9 cellular contexts compared by ENCODE assay signal in genomic region chr22:44329179-44329796, GRCh38. TPM values are rescaled to one million over a fixed set of nuclear protein-coding genes. Genes with fewer than 3 reads are reported as not detected.
DNase-seq lines count a peak whose midpoint lies in the region; ATAC-seq, FAIRE-seq and TF ChIP-seq lines count a peak whose summit lies in the region.
"Had no signal": no experiment of that assay in that cellular context is flagged by ENCODE, and none has a peak within 500 bp of the region (broad histone marks: within the 10 kb centered on the region; RNA-seq: fewer than 3 reads in every experiment).

No MANE protein-coding gene starts in this region.

- no peak overlapping the region for H3K14ac ChIP-seq in H9 (ENCODE audit: insufficient read depth, low read length)

- H3K27me3 Mint-ChIP-seq in H9 (ENCODE audit: low read depth) = peaks cover 42% of the 10 kb centered on the region

- no peak overlapping the region for H3K4me2 ChIP-seq in H9 (ENCODE audit: insufficient read depth, insufficient read length, low read length)

- FAIRE-seq in GM12891 (lab: Jason Lieb, UNC) = peak; percentile 89

- H3K9ac ChIP-seq in H9 (ENCODE audit: extremely low read depth, insufficient read length, low read length) = no peak overlapping the region
- H3K9ac ChIP-seq: parathyroid adenoma had no signal

- no peak overlapping the region for H3K27ac ChIP-seq in H9 (ENCODE audit: insufficient read length, low read depth, low read length)
- H3K27ac ChIP-seq: parathyroid adenoma had no signal

- no peak overlapping the region for H4K8ac ChIP-seq in H9 (replicated peaks; ENCODE audit: insufficient read length, low read depth, low read length)

- peak overlapping the region in 1 of 2 experiments; percentile 52; a peak in 1 of 5 replicates for H3K4me3 Mint-ChIP-seq in H9

- no peak overlapping the region for H3T11ph ChIP-seq in H9 (ENCODE audit: low read length)

- no peak for TF ChIP-seq POLR2A in GM12891 (IDR thresholded peaks at IDR 0.05; ENCODE audit: low read depth, low read length)

- peak overlapping the region in 1 of 3 experiments; percentile 46; a peak in 1 of 7 replicates for H3K27ac Mint-ChIP-seq in H9

- ATAC-seq in GM21529 (IDR thresholded peaks at IDR 0.05; ENCODE audit: unreplicated experiment) (peak; percentile 87), HG03108 (IDR thresholded peaks at IDR 0.05; ENCODE audit: unreplicated experiment) (no peak)

- H2BK20ac ChIP-seq in H9 (ENCODE audit: low read depth, low read length, poor library complexity, severe bottlenecking) = no peak overlapping the region

- no peaks in the 10 kb centered on the region; the same call in 1 of the 2 replicates for H3K4me1 ChIP-seq in H9 (ENCODE audit: insufficient read depth, low read length)
- H3K4me1 ChIP-seq: parathyroid adenoma had no signal

- no peak for TF ChIP-seq CTCF in H9 (conservative IDR thresholded peaks at IDR 0.05)

- H2AFZ ChIP-seq in H9 (ENCODE audit: low read length) = no peak overlapping the region
- H2AFZ ChIP-seq: parathyroid adenoma had no signal

- no peak overlapping the region for H2BK120ac ChIP-seq in H9 (ENCODE audit: low read depth, low read length, poor library complexity, severe bottlenecking)

- H3K4ac ChIP-seq in H9 (ENCODE audit: low read depth, low read length) = no peak overlapping the region

- no peak overlapping the region for H4K5ac ChIP-seq in H9 (ENCODE audit: insufficient read length, low read depth, low read length)

- no peak overlapping the region for H2AK5ac ChIP-seq in H9 (ENCODE audit: insufficient read length, low read length)

- no peak overlapping the region for H2BK12ac ChIP-seq in H9 (ENCODE audit: insufficient read length, low read depth, low read length)

- H3K56ac ChIP-seq in H9 (ENCODE audit: insufficient read length, low read depth, low read length) = no peak overlapping the region

- H3K9me3 ChIP-seq in H9 (ENCODE audit: control insufficient read depth, low read depth, low read length) = no peaks in the 10 kb centered on the region

- H3K18ac ChIP-seq in H9 (ENCODE audit: insufficient read length, low read depth, low read length) = no peak overlapping the region

- no peaks in the 10 kb centered on the region for H3K79me1 ChIP-seq in H9 (ENCODE audit: insufficient read depth, low read depth, low read length, poor library complexity, severe bottlenecking)

- H3K79me2 ChIP-seq in H9 (ENCODE audit: insufficient read depth, low read length) = no peaks in the 10 kb centered on the region
- H3K79me2 ChIP-seq: parathyroid adenoma had no signal

- H4K20me1 ChIP-seq in H9 (ENCODE audit: control insufficient read depth, insufficient read depth, insufficient read length) = no peaks in the 10 kb centered on the region

- H3K9me3 Mint-ChIP-seq in H9 = no peaks in the 10 kb centered on the region

- H3K23me2 ChIP-seq in H9 (ENCODE audit: insufficient read length, low read depth, low read length, poor library complexity, severe bottlenecking) = peaks cover 10% of the 10 kb centered on the region

- no peak overlapping the region for H3K23ac ChIP-seq in H9 (ENCODE audit: insufficient read length, low read depth, low read length)

- WGBS in H9 (ENCODE audit: extremely low coverage, insufficient read length, low lambda C conversion rate) = no CpG with 5 or more reads among the region's 17 CpGs

- DNase-seq in GM12891 (ENCODE audit: insufficient read length, low spot score) (peak; percentile 82), NCI-H2029 treated with DMSO at 0.1 percent for 48 hours (lab: John Stamatoyannopoulos, UW) (peak; percentile 42), kidney tubule cell (ENCODE audit: low spot score) (peak; percentile 28), mesenteric fat pad (ENCODE audit: low spot score) (no peak), H9 (no peak), dedifferentiated amniotic fluid mesenchymal stem cell (ENCODE audit: extremely low spot score) (no peak)

- peaks cover 18 to 39% of the 10 kb centered on the region in 2 experiments for H3K4me1 Mint-ChIP-seq in H9

- no peak overlapping the region for H2BK15ac ChIP-seq in H9 (ENCODE audit: low read depth, low read length)

- no peak overlapping the region for H4K91ac ChIP-seq in H9 (ENCODE audit: insufficient read length, low read depth, low read length)

- peaks cover 11% of the 10 kb centered on the region; the same call in 1 of the 2 replicates for H3K27me3 ChIP-seq in H9 (ENCODE audit: insufficient read depth, low read length)

- H2BK5ac ChIP-seq in H9 (ENCODE audit: insufficient read length, low read length) = no peak overlapping the region

- H3K36me3 Mint-ChIP-seq in H9 (ENCODE audit: insufficient read depth in 1 of 3, low read depth in 3 of 3) = no peaks in the 10 kb centered on the region

TF ChIP-seq in GM12891, 5 proteins besides CTCF, POLR2A, EP300 and RAD21:
- no peak for TF ChIP-seq TAF1 (IDR thresholded peaks at IDR 0.05; ENCODE audit: low read depth, low read length)
- TF ChIP-seq PAX5 (IDR thresholded peaks at IDR 0.05; ENCODE audit: insufficient read depth, low read length, severe bottlenecking) = no peak
- no peak for TF ChIP-seq POU2F2 (IDR thresholded peaks at IDR 0.05; ENCODE audit: low read depth, low read length)
- TF ChIP-seq POLR2AphosphoS5 (IDR thresholded peaks at IDR 0.05; ENCODE audit: low read depth, low read length) = no peak
- no peak for TF ChIP-seq SPI1 (IDR thresholded peaks at IDR 0.05; ENCODE audit: low read depth, low read length)

RNA-seq across cellular contexts. Expression of gene SHISAL1, which starts 16.5 kb away (rescaled TPM):
- not detected for polyA plus RNA-seq in GM12891 (2012; ENCODE audit: low read depth, missing spikeins)
- total RNA-seq in mesenteric fat pad (3.3 TPM), H9 (2021) (2.9 and 3.0 TPM in 2 replicates)

Comparison
In these comparisons a context has a peak if more than half of its experiments do, and no peak if none do; other contexts are left out.
1. DNase-seq: peak in GM12891 (single experiment), NCI-H2029 treated with DMSO at 0.1 percent for 48 hours (single experiment) and kidney tubule cell (single experiment); none in mesenteric fat pad (single experiment), H9 (single experiment) and dedifferentiated amniotic fluid mesenchymal stem cell (single experiment).